Comparison of ENCODE assay signal across 13 cellular contexts in the genomic region with DNA sequence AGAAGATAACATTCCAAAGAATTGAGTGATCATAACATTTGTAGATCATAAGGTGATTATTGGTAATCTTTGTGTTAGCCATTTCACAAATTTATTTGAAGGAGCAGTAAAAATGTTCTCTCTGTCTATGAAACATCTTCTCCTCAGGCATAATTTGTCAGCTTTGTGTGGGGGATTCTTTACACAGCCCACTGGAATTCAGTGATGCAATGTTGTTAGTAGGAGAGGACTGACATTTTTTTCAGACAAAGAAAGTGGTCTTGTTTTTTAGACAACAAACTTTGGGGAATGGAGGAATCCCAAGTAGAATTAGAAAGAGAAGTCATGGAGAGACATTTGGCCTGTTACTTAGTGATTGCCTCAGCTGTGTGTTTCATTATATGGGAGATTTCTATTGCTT.
DNase-seq lines count a peak whose midpoint lies in the region; TF ChIP-seq lines count a peak whose summit lies in the region.
"Had no signal": no experiment of that assay in that cellular context is flagged by ENCODE, and none has a peak within 500 bp of the region (broad histone marks: within the 10 kb centered on the region; RNA-seq: fewer than 3 reads in every experiment).

No MANE protein-coding gene starts in this region.

- peak; percentile 29 for DNase-seq in AG20443 (ENCODE audit: low spot score)
- DNase-seq in LHCN-M2 (ENCODE audit: low read depth): peak; percentile 73
- peak; percentile 78 for DNase-seq in dedifferentiated amniotic fluid mesenchymal stem cell (ENCODE audit: extremely low spot score)
- no peak for DNase-seq in 8988T
- no peak for DNase-seq in effector CD8-positive, alpha-beta T cell (lab: John Stamatoyannopoulos, UW)
- no peak for DNase-seq in inferior parietal cortex (ENCODE audit: extremely low spot score)
- no peak for DNase-seq in hypothalamus (lab: John Stamatoyannopoulos, UW)
- DNase-seq: ACHN; activated naive CD4-positive, alpha-beta T cell treated with anti-CD3 and anti-CD28 coated beads, Interleukin-2, amount 10 ng/mL, durations not matched to agents 7 days and 5 days; central memory CD4-positive, alpha-beta T cell; T-helper 17 cell had no signal

- H3K27ac Mint-ChIP-seq in nephron: peak overlapping the region; percentile 8 to 74 (median 15)
- H3K27ac Mint-ChIP-seq: activated naive CD4-positive, alpha-beta T cell treated with anti-CD3 and anti-CD28 coated beads, Interleukin-2, amount 10 ng/mL, durations not matched to agents 7 days and 5 days; stimulated activated memory B cell treated with anti-CD40 and anti-IgM and Interleukin-4, amounts not matched to agents 10 μg/mL and 1 μg/mL and 100 μg/mL, for 72 hours; T-helper 17 cell had no signal

- no peaks in the 10 kb centered on the region for H3K27me3 Mint-ChIP-seq in nephron (ENCODE audit: low read depth)

- no peak for TF ChIP-seq CTCF in nephron (IDR thresholded peaks at IDR 0.05; ENCODE audit: unreplicated experiment in 3 of 3)

- H3K4me3 Mint-ChIP-seq in nephron: no peak overlapping the region
- H3K4me3 Mint-ChIP-seq: activated naive CD4-positive, alpha-beta T cell treated with anti-CD3 and anti-CD28 coated beads, Interleukin-2, amount 10 ng/mL, durations not matched to agents 7 days and 5 days; stimulated activated memory B cell treated with anti-CD40 and anti-IgM and Interleukin-4, amounts not matched to agents 10 μg/mL and 1 μg/mL and 100 μg/mL, for 72 hours; T-helper 17 cell had no signal

- H3K36me3 Mint-ChIP-seq in nephron (ENCODE audit: low read depth): no peaks in the 10 kb centered on the region
- H3K36me3 Mint-ChIP-seq: activated naive CD4-positive, alpha-beta T cell treated with anti-CD3 and anti-CD28 coated beads, Interleukin-2, amount 10 ng/mL, durations not matched to agents 7 days and 5 days; stimulated activated memory B cell treated with anti-CD40 and anti-IgM and Interleukin-4, amounts not matched to agents 10 μg/mL and 1 μg/mL and 100 μg/mL, for 72 hours had no signal

- no peaks in the 10 kb centered on the region for H3K9me3 Mint-ChIP-seq in nephron
- H3K9me3 Mint-ChIP-seq: activated naive CD4-positive, alpha-beta T cell treated with anti-CD3 and anti-CD28 coated beads, Interleukin-2, amount 10 ng/mL, durations not matched to agents 7 days and 5 days; stimulated activated memory B cell treated with anti-CD40 and anti-IgM and Interleukin-4, amounts not matched to agents 10 μg/mL and 1 μg/mL and 100 μg/mL, for 72 hours had no signal

- H3K4me1 Mint-ChIP-seq in nephron: peaks cover 31% of the 10 kb centered on the region
- H3K4me1 Mint-ChIP-seq: activated naive CD4-positive, alpha-beta T cell treated with anti-CD3 and anti-CD28 coated beads, Interleukin-2, amount 10 ng/mL, durations not matched to agents 7 days and 5 days; stimulated activated memory B cell treated with anti-CD40 and anti-IgM and Interleukin-4, amounts not matched to agents 10 μg/mL and 1 μg/mL and 100 μg/mL, for 72 hours; T-helper 17 cell had no signal

Comparison
In these comparisons a context has a peak if more than half of its experiments do, and no peak if none do; other contexts are left out.
1. DNase-seq: peak in AG20443 (single experiment), LHCN-M2 (single experiment) and dedifferentiated amniotic fluid mesenchymal stem cell (single experiment); none in 8988T (single experiment), effector CD8-positive, alpha-beta T cell (single experiment), inferior parietal cortex (single experiment) and hypothalamus (0 of 51).